Comparison of ENCODE assay signal across 1 cellular context in the genomic region with DNA sequence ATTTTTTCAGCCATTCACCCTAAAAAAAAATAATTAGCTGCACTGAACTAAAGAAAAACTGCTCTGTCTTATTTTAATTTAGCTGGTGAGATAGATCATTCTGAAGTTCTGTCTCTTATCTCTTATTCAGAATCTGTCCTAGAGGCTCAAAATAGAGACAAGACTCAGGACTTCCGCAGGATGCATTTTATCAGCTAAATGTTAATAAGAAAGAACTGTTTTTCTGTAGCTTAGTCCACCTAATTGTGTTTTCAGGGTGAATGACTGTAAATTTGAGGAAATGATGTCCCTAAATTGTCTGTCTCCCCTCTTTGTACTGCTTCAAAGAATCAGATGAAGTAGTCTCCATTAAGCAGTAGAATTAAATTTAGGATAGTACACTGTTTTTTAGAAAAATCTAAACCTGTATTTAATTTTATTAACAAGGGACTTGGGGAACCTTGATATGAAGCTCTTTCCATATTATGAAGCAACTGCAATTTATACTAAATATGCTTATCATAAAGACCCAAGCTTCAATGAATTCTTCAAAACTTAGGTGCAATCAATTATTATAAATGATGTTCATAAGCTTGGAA.
TF ChIP-seq lines count a peak whose summit lies in the region.

No MANE protein-coding gene starts in this region.

TF ChIP-seq in SK-N-SH, 30 proteins besides CTCF, POLR2A, EP300 and RAD21 (continued from another document):
- TF ChIP-seq, protein P1, sequence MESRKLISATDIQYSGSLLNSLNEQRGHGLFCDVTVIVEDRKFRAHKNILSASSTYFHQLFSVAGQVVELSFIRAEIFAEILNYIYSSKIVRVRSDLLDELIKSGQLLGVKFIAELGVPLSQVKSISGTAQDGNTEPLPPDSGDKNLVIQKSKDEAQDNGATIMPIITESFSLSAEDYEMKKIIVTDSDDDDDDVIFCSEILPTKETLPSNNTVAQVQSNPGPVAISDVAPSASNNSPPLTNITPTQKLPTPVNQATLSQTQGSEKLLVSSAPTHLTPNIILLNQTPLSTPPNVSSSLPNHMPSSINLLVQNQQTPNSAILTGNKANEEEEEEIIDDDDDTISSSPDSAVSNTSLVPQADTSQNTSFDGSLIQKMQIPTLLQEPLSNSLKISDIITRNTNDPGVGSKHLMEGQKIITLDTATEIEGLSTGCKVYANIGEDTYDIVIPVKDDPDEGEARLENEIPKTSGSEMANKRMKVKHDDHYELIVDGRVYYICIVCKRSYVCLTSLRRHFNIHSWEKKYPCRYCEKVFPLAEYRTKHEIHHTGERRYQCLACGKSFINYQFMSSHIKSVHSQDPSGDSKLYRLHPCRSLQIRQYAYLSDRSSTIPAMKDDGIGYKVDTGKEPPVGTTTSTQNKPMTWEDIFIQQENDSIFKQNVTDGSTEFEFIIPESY (IDR thresholded peaks at IDR 0.05; ENCODE audit: borderline replicate concordance, low read depth) = no peak
- TF ChIP-seq, protein P2, sequence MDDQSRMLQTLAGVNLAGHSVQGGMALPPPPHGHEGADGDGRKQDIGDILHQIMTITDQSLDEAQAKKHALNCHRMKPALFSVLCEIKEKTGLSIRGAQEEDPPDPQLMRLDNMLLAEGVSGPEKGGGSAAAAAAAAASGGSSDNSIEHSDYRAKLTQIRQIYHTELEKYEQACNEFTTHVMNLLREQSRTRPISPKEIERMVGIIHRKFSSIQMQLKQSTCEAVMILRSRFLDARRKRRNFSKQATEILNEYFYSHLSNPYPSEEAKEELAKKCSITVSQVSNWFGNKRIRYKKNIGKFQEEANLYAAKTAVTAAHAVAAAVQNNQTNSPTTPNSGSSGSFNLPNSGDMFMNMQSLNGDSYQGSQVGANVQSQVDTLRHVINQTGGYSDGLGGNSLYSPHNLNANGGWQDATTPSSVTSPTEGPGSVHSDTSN (IDR thresholded peaks at IDR 0.05) = no peak; the same call in 1 of the 2 replicates
- TF ChIP-seq, protein P3, sequence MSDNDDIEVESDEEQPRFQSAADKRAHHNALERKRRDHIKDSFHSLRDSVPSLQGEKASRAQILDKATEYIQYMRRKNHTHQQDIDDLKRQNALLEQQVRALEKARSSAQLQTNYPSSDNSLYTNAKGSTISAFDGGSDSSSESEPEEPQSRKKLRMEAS (IDR thresholded peaks at IDR 0.05; ENCODE audit: low read depth) = no peak
- TF ChIP-seq FOXJ3 (CRISPR knock-in tag; IDR thresholded peaks at IDR 0.05) (peak; percentile 90), RCOR1 (IDR thresholded peaks at IDR 0.05; ENCODE audit: low read length) (peak; percentile 47), TAF1 (IDR thresholded peaks at IDR 0.05; ENCODE audit: borderline replicate concordance, low read depth, low read length) (no peak)
